ENCODE assay signal across 8 cellular contexts in genomic region chrX:51860679-51861078, GRCh38. TPM values are rescaled to one million over a fixed set of nuclear protein-coding genes. Genes with fewer than 3 reads are reported as not detected.
DNase-seq lines count a peak whose midpoint lies in the region; ATAC-seq and TF ChIP-seq lines count a peak whose summit lies in the region.

No MANE protein-coding gene starts in this region.

- POLR2A ChIA-PET in BJ (lab: Charles Lee): interaction anchor here (0.6 kb wide), 1 partner anchor 36 kb away, joined by 4 read pairs; no protein-coding TSS in a partner anchor

- no peak for DNase-seq in BJ (ENCODE audit: low read depth)
- DNase-seq in HFF-Myc (ENCODE audit: extremely low read depth, low read depth): peak; percentile 1
- no peak for DNase-seq in left ventricle myocardium superior
- no peak for DNase-seq in NCI-H1048 (lab: John Stamatoyannopoulos, UW)
- DNase-seq in foreskin melanocyte: no peak
- no peak for DNase-seq in activated CD4-positive, alpha-beta T cell treated with anti-CD3 and anti-CD28 coated beads for 4 hours
- no peak for DNase-seq in stimulated activated CD4-positive, alpha-beta T cell treated with anti-CD3 and anti-CD28 coated beads, Interleukin-4, amount 100 ng/mL, for 1 hour

- intact Hi-C loops in left ventricle myocardium superior (cut with micrococcal nuclease): no loop called here

- H3K27me3 ChIP-seq in BJ (ENCODE audit: control insufficient read depth, insufficient read depth, low read length): no peaks in the 10 kb centered on the region

- ATAC-seq in SK-N-SH treated with all-trans-retinoic acid at 6 μM for 48 hours (peak; percentile 93), left ventricle myocardium superior (peak; percentile 39)

- CTCF ChIA-PET in BJ (lab: Yijun Ruan, JAX): interaction anchor here (0.8 to 1.8 kb wide), 5 partner anchors 8 to 248 kb away, joined by 3 to 6 read pairs (median 5); no protein-coding TSS in a partner anchor

- H3K36me3 ChIP-seq in BJ (ENCODE audit: control insufficient read depth, insufficient read depth, low read length): no peaks in the 10 kb centered on the region

- no peak overlapping the region for H3K4me3 ChIP-seq in BJ (ENCODE audit: low read depth, low read length)
- H3K4me3 ChIP-seq in HFF-Myc (replicated peaks; ENCODE audit: low read depth, low read length): no peak overlapping the region

- TF ChIP-seq CTCF in BJ (IDR thresholded peaks at IDR 0.05; ENCODE audit: insufficient read depth, low read depth, low read length): peak; percentile 54
- peak; percentile 22 for TF ChIP-seq CTCF in HFF-Myc (IDR thresholded peaks at IDR 0.05; ENCODE audit: low read depth, low read length, missing control alignments)

TF ChIP-seq in SK-N-SH treated with all-trans-retinoic acid at 6 μM for 48 hours, 23 proteins besides CTCF, POLR2A, EP300 and RAD21:
- no peak for TF ChIP-seq ESRRG (CRISPR knock-in tag; IDR thresholded peaks at IDR 0.05)
- no peak for TF ChIP-seq CREB5 (CRISPR knock-in tag; IDR thresholded peaks at IDR 0.05; ENCODE audit: low read depth)
- no peak for TF ChIP-seq SNAI2 (CRISPR knock-in tag; IDR thresholded peaks at IDR 0.05)
- no peak for TF ChIP-seq POU6F1 (CRISPR knock-in tag; IDR thresholded peaks at IDR 0.05; ENCODE audit: borderline replicate concordance, low read depth)
- no peak for TF ChIP-seq TOX (CRISPR knock-in tag; IDR thresholded peaks at IDR 0.05; ENCODE audit: borderline replicate concordance)
- TF ChIP-seq CSDC2 (CRISPR knock-in tag; IDR thresholded peaks at IDR 0.05): no peak
- TF ChIP-seq ZNF70 (CRISPR knock-in tag; IDR thresholded peaks at IDR 0.05): no peak
- TF ChIP-seq BACH2 (CRISPR knock-in tag; IDR thresholded peaks at IDR 0.05; ENCODE audit: borderline replicate concordance): no peak
- no peak for TF ChIP-seq PPARA (CRISPR knock-in tag; IDR thresholded peaks at IDR 0.05; ENCODE audit: borderline replicate concordance)

RNA-seq across cellular contexts. Expression of gene MAGED1, which starts 32.7 kb away (rescaled TPM):
- 328 and 428 TPM in 2 replicates for polyA plus RNA-seq in BJ (2011; rRNA removed)
- polyA minus RNA-seq in BJ (2011; rRNA and poly(A)+ RNA removed): 256 and 294 TPM in 2 replicates
- total RNA-seq in left ventricle myocardium superior: 68.3 TPM
